Comparison of ENCODE assay signal across 8 cellular contexts in the genomic region with DNA sequence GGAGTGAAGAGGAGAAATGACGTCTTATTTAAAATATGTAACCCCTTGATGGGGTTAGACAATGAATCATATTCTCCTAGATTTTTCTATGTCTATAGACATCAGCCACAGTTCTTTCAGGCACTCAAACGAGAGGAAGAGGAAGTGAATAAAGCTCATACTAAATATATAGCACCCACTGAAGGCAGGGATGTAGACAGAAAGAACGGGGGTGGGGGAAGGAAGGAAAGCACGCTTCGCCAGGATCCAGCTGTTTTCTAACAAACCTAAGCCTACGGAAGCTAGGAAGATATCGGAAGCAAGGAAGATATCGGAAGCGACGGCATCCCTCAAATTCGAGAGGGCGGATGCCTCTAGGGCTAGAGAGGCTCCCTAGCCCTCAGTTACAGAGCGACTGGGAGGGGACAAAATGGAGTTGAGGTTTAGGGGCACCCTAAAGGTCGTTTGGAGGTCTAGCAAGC. TPM values are rescaled to one million over a fixed set of nuclear protein-coding genes. Genes with fewer than 3 reads are reported as not detected.
DNase-seq lines count a peak whose midpoint lies in the region; ATAC-seq, FAIRE-seq and TF ChIP-seq lines count a peak whose summit lies in the region.

No MANE protein-coding gene starts in this region.

- H3F3A ChIP-seq in smooth muscle cell (ENCODE audit: low read depth) = no peaks in the 10 kb centered on the region

- H3K4me1 Mint-ChIP-seq in astrocyte (ENCODE audit: low read depth, unreplicated experiment) = peaks cover 8% of the 10 kb centered on the region

- peak overlapping the region; percentile 100 for H3K27ac Mint-ChIP-seq in astrocyte (ENCODE audit: unreplicated experiment)

- H3K4me2 ChIP-seq in astrocyte (ENCODE audit: low read length) (peak overlapping the region; percentile 85), smooth muscle cell (peak overlapping the region; percentile 87)

- H3K36me3 ChIP-seq in Panc1 (ENCODE audit: control insufficient read depth, insufficient read depth, low read length) = no peaks in the 10 kb centered on the region
- H3K36me3 ChIP-seq in astrocyte (ENCODE audit: insufficient read depth, low read length) = no peaks in the 10 kb centered on the region
- H3K36me3 ChIP-seq in iPS-18a (ENCODE audit: control insufficient read depth, low read depth, low read length) = no peaks in the 10 kb centered on the region
- H3K36me3 ChIP-seq in smooth muscle cell (ENCODE audit: low read depth) = no peaks in the 10 kb centered on the region

- peak; percentile 67 for FAIRE-seq in astrocyte (lab: Jason Lieb, UNC)

- peak; percentile 0 to 1 for DNase-seq in stimulated activated CD4-positive, alpha-beta T cell treated with anti-CD3 and anti-CD28 coated beads, Interleukin-15, amount 100 ng/mL, for 1 hour (ENCODE audit: low read depth in 1 of 2, low spot score in 1 of 2)
- DNase-seq in stimulated activated CD4-positive, alpha-beta T cell treated with anti-CD3 and anti-CD28 coated beads, Interleukin-4, amount 100 ng/mL, for 1 hour = no peak
- DNase-seq in Panc1 (ENCODE audit: low read depth, low spot score) (no peak), astrocyte (ENCODE audit: low read depth) (peak; percentile 65), smooth muscle cell (lab: John Stamatoyannopoulos, UW; ENCODE audit: unreplicated experiment) (no peak), GM13976 (ENCODE audit: low spot score) (no peak)

- H3K36me3 Mint-ChIP-seq in astrocyte (ENCODE audit: low read depth, unreplicated experiment) = peaks cover 5% of the 10 kb centered on the region

- H3K4me3 ChIP-seq in Panc1 (ENCODE audit: low read depth in 2 of 2, low read length in 2 of 2) (peak overlapping the region; percentile 94 to 97), astrocyte (ENCODE audit: insufficient read depth, low read depth, low read length) (peak overlapping the region; percentile 96), iPS-18a (ENCODE audit: low read length) (peak overlapping the region; percentile 95), smooth muscle cell (peak overlapping the region; percentile 66)

- H2AFZ ChIP-seq in astrocyte (ENCODE audit: low read depth, low read length) = peak overlapping the region; percentile 39
- H2AFZ ChIP-seq in smooth muscle cell (ENCODE audit: low read depth) = no peak overlapping the region

- CTCF ChIA-PET in Panc1 (lab: Charles Lee) = interaction anchor here (0.6 kb wide), 1 partner anchor 158 kb away, joined by 6 read pairs; no protein-coding TSS in a partner anchor

- peaks cover 13% of the 10 kb centered on the region; the same call in 1 of the 2 replicates for H3K4me1 ChIP-seq in Panc1 (ENCODE audit: control insufficient read depth, insufficient read depth, low read length)
- peaks cover 9% of the 10 kb centered on the region for H3K4me1 ChIP-seq in astrocyte (ENCODE audit: insufficient read depth, low read length)
- H3K4me1 ChIP-seq in iPS-18a (ENCODE audit: control insufficient read depth, low read depth, low read length) = peaks cover 24% of the 10 kb centered on the region
- H3K4me1 ChIP-seq in smooth muscle cell (ENCODE audit: low read depth) = peaks cover 7% of the 10 kb centered on the region

- no peaks in the 10 kb centered on the region for H3K27me3 ChIP-seq in Panc1 (ENCODE audit: control insufficient read depth, insufficient read depth, low read length)
- H3K27me3 ChIP-seq in astrocyte (ENCODE audit: insufficient read depth, low read length) = no peaks in the 10 kb centered on the region
- H3K27me3 ChIP-seq in iPS-18a (ENCODE audit: control insufficient read depth, insufficient read depth, low read length) = peaks cover 10% of the 10 kb centered on the region
- H3K27me3 ChIP-seq in smooth muscle cell (ENCODE audit: low read depth) = no peaks in the 10 kb centered on the region

- no peaks in the 10 kb centered on the region for H3K27me3 Mint-ChIP-seq in astrocyte (ENCODE audit: low read depth, unreplicated experiment)

- in situ Hi-C loops in Panc1 (cut with HindIII; ENCODE audit: low pct_unique_long_range_greater_than_20kb, low sequenced_read_pairs) (no loop called here), GM13976 (cut with MboI; ENCODE audit: low sequenced_read_pairs, unreplicated experiment) (no loop called here)

- H3K79me2 ChIP-seq in astrocyte (ENCODE audit: insufficient read depth, low read length) = peaks cover 55% of the 10 kb centered on the region
- H3K79me2 ChIP-seq in smooth muscle cell (ENCODE audit: low read depth) = peaks cover 52% of the 10 kb centered on the region

- H3K9ac ChIP-seq in astrocyte (ENCODE audit: low read length) (peak overlapping the region; percentile 99), iPS-18a (ENCODE audit: low read length) (peak overlapping the region; percentile 95), smooth muscle cell (ENCODE audit: low read depth) (peak overlapping the region; percentile 89)

- 38% methylated on average over 14 of the region's 14 CpGs for WGBS in smooth muscle cell (ENCODE audit: low lambda C conversion rate)

- H3K9me3 ChIP-seq in Panc1 (ENCODE audit: control insufficient read depth, insufficient read depth, low read depth, low read length) (no peaks in the 10 kb centered on the region), astrocyte (ENCODE audit: insufficient read depth, low read depth, low read length) (no peaks in the 10 kb centered on the region), iPS-18a (ENCODE audit: control insufficient read depth, low read depth, low read length) (no peaks in the 10 kb centered on the region), smooth muscle cell (replicated peaks; ENCODE audit: low read depth) (no peaks in the 10 kb centered on the region)

- H3K27ac ChIP-seq in Panc1 (ENCODE audit: low read length) (peak overlapping the region; percentile 91), astrocyte (ENCODE audit: low read depth, low read length) (peak overlapping the region; percentile 96), iPS-18a (ENCODE audit: low read length) (peak overlapping the region; percentile 90), smooth muscle cell (ENCODE audit: low read depth) (peak overlapping the region; percentile 89)

- POLR2A ChIA-PET in Panc1 (lab: Charles Lee) = interaction anchor here (0.7 kb wide), 1 partner anchor 13 kb away, joined by 3 read pairs; no protein-coding TSS in a partner anchor

- peak overlapping the region; percentile 99 for H3K4me3 Mint-ChIP-seq in astrocyte (ENCODE audit: unreplicated experiment)

- ATAC-seq in HG02981 (IDR thresholded peaks at IDR 0.05; ENCODE audit: unreplicated experiment) (peak; percentile 35), Panc1 (peak; percentile 7; the same call in 1 of the 2 replicates)

- peaks cover 1% of the 10 kb centered on the region for H3K9me3 Mint-ChIP-seq in astrocyte (ENCODE audit: unreplicated experiment)

- TF ChIP-seq CTCF in Panc1 (IDR thresholded peaks at IDR 0.05) (no peak), astrocyte (IDR thresholded peaks at IDR 0.05; ENCODE audit: insufficient read depth, low read depth, low read length) (no peak), smooth muscle cell (IDR thresholded peaks at IDR 0.05; ENCODE audit: borderline replicate concordance, insufficient read depth, poor library complexity, severe bottlenecking) (no peak), GM13976 (IDR thresholded peaks at IDR 0.05; ENCODE audit: borderline replicate concordance, control extremely low read depth, extremely low read depth, insufficient read depth, missing control alignments) (no peak)

- BruUV-seq in Panc1 (replicated peaks; lab: Mats Ljungman, UMichigan) = no TSS peak

- intact Hi-C loops in Panc1 (cut with micrococcal nuclease; ENCODE audit: unreplicated experiment) = no loop called here

- H4K20me1 ChIP-seq in astrocyte (ENCODE audit: insufficient read depth, low read length) (peaks cover 21% of the 10 kb centered on the region), smooth muscle cell (ENCODE audit: low read depth) (peaks cover 8% of the 10 kb centered on the region)

RNA-seq across cellular contexts. Expression of gene ACSL4, which starts 0.7 kb away (rescaled TPM):
- 55.2 TPM for total RNA-seq in Panc1 (2021; ENCODE audit: unreplicated experiment)
- polyA plus RNA-seq in Panc1 (2012; ENCODE audit: insufficient read length) = 23.9 TPM
- 84.5 and 99.4 TPM in 2 replicates for total RNA-seq in astrocyte
- total RNA-seq in smooth muscle cell = 61.8 and 79.0 TPM in 2 replicates
- polyA plus RNA-seq in smooth muscle cell = 14.7 and 15.4 TPM in 2 replicates

Comparison
In these comparisons a context has a peak if more than half of its experiments do, and no peak if none do; other contexts are left out.
1. DNase-seq: peak in stimulated activated CD4-positive, alpha-beta T cell treated with anti-CD3 and anti-CD28 coated beads, Interleukin-15, amount 100 ng/mL, for 1 hour (2 of 2) and astrocyte (single experiment); none in stimulated activated CD4-positive, alpha-beta T cell treated with anti-CD3 and anti-CD28 coated beads, Interleukin-4, amount 100 ng/mL, for 1 hour (single experiment), Panc1 (single experiment), smooth muscle cell (single experiment) and GM13976 (single experiment).
2. Peak in every context shown above with its lines, with median percentiles within 50 percentile points of each other: H3K27ac ChIP-seq, H3K4me3 ChIP-seq and H3K9ac ChIP-seq.